Comparison of ENCODE assay signal across 16 cellular contexts in genomic region chr5:119300311-119300670, GRCh38. TPM values are rescaled to one million over a fixed set of nuclear protein-coding genes. Genes with fewer than 3 reads are reported as not detected.
DNase-seq lines count a peak whose midpoint lies in the region; ATAC-seq and TF ChIP-seq lines count a peak whose summit lies in the region.
"Had no signal": no experiment of that assay in that cellular context is flagged by ENCODE, and none has a peak within 500 bp of the region (broad histone marks: within the 10 kb centered on the region; RNA-seq: fewer than 3 reads in every experiment).

No MANE protein-coding gene starts in this region.

- H3K36me3 Mint-ChIP-seq in activated T-helper 17 cell treated with anti-CD3 and anti-CD28 coated beads, Interleukin-2, amount 50 U/mL, for 72 hours (ENCODE audit: low read depth), result peaks cover 53% of the 10 kb centered on the region
- H3K36me3 Mint-ChIP-seq in naive thymus-derived CD8-positive, alpha-beta T cell, result peaks cover 0 to 14% (median 12%) of the 10 kb centered on the region in 3 donors

- ATAC-seq in activated CD4-positive, CD25-positive, alpha-beta regulatory T cell treated with anti-CD3 and anti-CD28 coated beads, Interleukin-2, amount 50 U/mL, for 24 hours, result peak; percentile 18 to 39
- no peak for ATAC-seq in activated T-helper 17 cell treated with anti-CD3 and anti-CD28 coated beads, Interleukin-2, amount 50 U/mL, for 72 hours (replicated peaks)
- ATAC-seq in naive thymus-derived CD8-positive, alpha-beta T cell, result no peak

- H3K9me3 Mint-ChIP-seq in activated T-helper 17 cell treated with anti-CD3 and anti-CD28 coated beads, Interleukin-2, amount 50 U/mL, for 72 hours, result no peaks in the 10 kb centered on the region
- peaks cover 0 to 21% (median 9%) of the 10 kb centered on the region in 9 donors for H3K9me3 Mint-ChIP-seq in naive thymus-derived CD8-positive, alpha-beta T cell

- no peaks in the 10 kb centered on the region for H3K36me3 ChIP-seq in HEK293 (ENCODE audit: control insufficient read depth in 2 of 2, insufficient read depth in 1 of 2, low read length in 2 of 2)

- no peak for TF ChIP-seq CTCF in HEK293 (tag by site-specific recombination; IDR thresholded peaks at IDR 0.05)

- H3K4me3 Mint-ChIP-seq in activated T-helper 17 cell treated with anti-CD3 and anti-CD28 coated beads, Interleukin-2, amount 50 U/mL, for 72 hours, result peak overlapping the region; percentile 86
- H3K4me3 Mint-ChIP-seq in naive thymus-derived CD8-positive, alpha-beta T cell, result peak overlapping the region; percentile 84 to 97 (median 92)

- POLR2A ChIA-PET in HEK293 (lab: Yijun Ruan, JAX), result no interaction called here
- POLR2A ChIA-PET in naive thymus-derived CD8-positive, alpha-beta T cell (lab: Charles Lee), result interaction anchor here (1.2 to 3.2 kb wide), 17 partner anchors 9 to 312 kb away, joined by 3 to 22 read pairs (median 6); partner anchors contain the start of gene DMXL1

- H3K4me1 ChIP-seq in HEK293 (ENCODE audit: control insufficient read depth, insufficient read depth, low read length), result peaks cover 30% of the 10 kb centered on the region

- no peak overlapping the region for H3K4me3 ChIP-seq in HEK293 (ENCODE audit: low read depth, low read length)
- H3K4me3 ChIP-seq: smooth muscle cell had no signal

- CTCF ChIA-PET in HEK293 (lab: Yijun Ruan, JAX), result no interaction called here

- H3K9me3 ChIP-seq in HEK293 (ENCODE audit: control insufficient read depth, insufficient read depth, low read depth, low read length), result no peaks in the 10 kb centered on the region

- H3K4me1 Mint-ChIP-seq in activated T-helper 17 cell treated with anti-CD3 and anti-CD28 coated beads, Interleukin-2, amount 50 U/mL, for 72 hours, result peaks cover 47% of the 10 kb centered on the region
- H3K4me1 Mint-ChIP-seq in naive thymus-derived CD8-positive, alpha-beta T cell, result peaks cover 36 to 83% (median 63%) of the 10 kb centered on the region in 4 donors

- H3K27me3 Mint-ChIP-seq in activated T-helper 17 cell treated with anti-CD3 and anti-CD28 coated beads, Interleukin-2, amount 50 U/mL, for 72 hours, result no peaks in the 10 kb centered on the region
- H3K27me3 Mint-ChIP-seq in naive thymus-derived CD8-positive, alpha-beta T cell, result no peaks in the 10 kb centered on the region
- H3K27me3 Mint-ChIP-seq: progenitor cell of endocrine pancreas had no signal

- H3K27ac ChIP-seq in HEK293 (ENCODE audit: extremely low read depth, low read depth, low read length), result peak overlapping the region; percentile 61; the same call in 1 of the 2 replicates

- peak overlapping the region; percentile 93 for H3K27ac Mint-ChIP-seq in activated T-helper 17 cell treated with anti-CD3 and anti-CD28 coated beads, Interleukin-2, amount 50 U/mL, for 72 hours
- H3K27ac Mint-ChIP-seq in naive thymus-derived CD8-positive, alpha-beta T cell, result peak overlapping the region; percentile 89 to 100 (median 99)
- H3K27ac Mint-ChIP-seq: progenitor cell of endocrine pancreas had no signal

- no peak for DNase-seq in activated CD4-positive, CD25-positive, alpha-beta regulatory T cell (lab: John Stamatoyannopoulos, UW)
- DNase-seq in naive thymus-derived CD8-positive, alpha-beta T cell, result no peak
- DNase-seq in dedifferentiated amniotic fluid mesenchymal stem cell (ENCODE audit: extremely low spot score) (no peak), NOMO-1 treated with dmso at 0.1 percent for 144 hours (lab: John Stamatoyannopoulos, UW; ENCODE audit: unreplicated experiment) (no peak)
- no peak for DNase-seq in effector CD8-positive, alpha-beta T cell (lab: John Stamatoyannopoulos, UW)
- DNase-seq: C1 segment of cervical spinal cord, DMS79, glutamatergic neuron, HCEC 1CT, NCI-H1048, NCI-H69 had no signal

TF ChIP-seq in HEK293, 187 proteins besides CTCF, POLR2A, EP300 and RAD21:
- TF ChIP-seq ZBTB11 (tag by site-specific recombination; conservative IDR thresholded peaks at IDR 0.05; ENCODE audit: low read depth) (no peak), SCRT2 (tag by site-specific recombination; IDR thresholded peaks at IDR 0.05) (no peak), ZNF133 (tag by site-specific recombination; IDR thresholded peaks at IDR 0.05) (no peak), GLI2 (tag by site-specific recombination; IDR thresholded peaks at IDR 0.05; ENCODE audit: borderline replicate concordance, low read depth) (no peak), ZFP3 (tag by site-specific recombination; IDR thresholded peaks at IDR 0.05; ENCODE audit: low read depth) (no peak), ZNF423 (tag by site-specific recombination; IDR thresholded peaks at IDR 0.05) (no peak), ZNF707 (tag by site-specific recombination; IDR thresholded peaks at IDR 0.05) (no peak), ZNF768 (tag by site-specific recombination; IDR thresholded peaks at IDR 0.05) (no peak), ZNF777 (tag by site-specific recombination; IDR thresholded peaks at IDR 0.05; ENCODE audit: borderline replicate concordance) (no peak), ZNF155 (tag by site-specific recombination; IDR thresholded peaks at IDR 0.05) (no peak), ZNF596 (tag by site-specific recombination; IDR thresholded peaks at IDR 0.05) (no peak), ZNF76 (tag by site-specific recombination; IDR thresholded peaks at IDR 0.05; ENCODE audit: borderline replicate concordance, low read depth) (no peak), ZNF473 (tag by site-specific recombination; IDR thresholded peaks at IDR 0.05) (no peak), ZNF2 (tag by site-specific recombination; IDR thresholded peaks at IDR 0.05) (no peak), GLI4 (tag by site-specific recombination; IDR thresholded peaks at IDR 0.05) (no peak), ZNF214 (tag by site-specific recombination; IDR thresholded peaks at IDR 0.05; ENCODE audit: borderline replicate concordance) (no peak), ZNF610 (tag by site-specific recombination; IDR thresholded peaks at IDR 0.05; ENCODE audit: borderline replicate concordance) (no peak)

RNA-seq across cellular contexts. Expression of gene TNFAIP8, which starts 55.5 kb away (rescaled TPM):
- total RNA-seq in activated T-helper 17 cell treated with anti-CD3 and anti-CD28 coated beads, Interleukin-2, amount 50 U/mL, for 72 hours, result 100 to 1,000 TPM; 129 to 170 TPM
- 100 to 1,000 TPM; 176 to 177 TPM for total RNA-seq in naive thymus-derived CD8-positive, alpha-beta T cell
- 100 to 1,000 TPM; 175 to 220 (median 188) TPM for polyA plus RNA-seq in naive thymus-derived CD8-positive, alpha-beta T cell

Comparison
In these comparisons a context has a peak if more than half of its experiments do, and no peak if none do; other contexts are left out.
1. ATAC-seq: peak in activated CD4-positive, CD25-positive, alpha-beta regulatory T cell treated with anti-CD3 and anti-CD28 coated beads, Interleukin-2, amount 50 U/mL, for 24 hours (2 of 2); none in activated T-helper 17 cell treated with anti-CD3 and anti-CD28 coated beads, Interleukin-2, amount 50 U/mL, for 72 hours (single experiment) and naive thymus-derived CD8-positive, alpha-beta T cell (0 of 2).